ENCODE assay signal across 10 cellular contexts in genomic region chr11:14974021-14974698, GRCh38.
DNase-seq lines count a peak whose midpoint lies in the region; ATAC-seq, FAIRE-seq and TF ChIP-seq lines count a peak whose summit lies in the region.
"Had no signal": no experiment of that assay in that cellular context is flagged by ENCODE, and none has a peak within 500 bp of the region (broad histone marks: within the 10 kb centered on the region; RNA-seq: fewer than 3 reads in every experiment).

No MANE protein-coding gene starts in this region.

- H3K79me2 ChIP-seq in ACC112 (ENCODE audit: control insufficient read depth, insufficient read depth, low read length, unreplicated experiment) = no peaks in the 10 kb centered on the region

- ATAC-seq in HG03354 (IDR thresholded peaks at IDR 0.05; ENCODE audit: poor library complexity, severe bottlenecking, unreplicated experiment) (peak; percentile 5), GM18520 (IDR thresholded peaks at IDR 0.05; ENCODE audit: unreplicated experiment) (no peak)

- H3K4me1 ChIP-seq in ACC112 (ENCODE audit: control insufficient read depth, insufficient read depth, low read length, unreplicated experiment) (peaks cover 4% of the 10 kb centered on the region), muscle layer of duodenum (ENCODE audit: control insufficient read depth in 1 of 2, insufficient read depth in 2 of 2, low read length in 2 of 2) (peaks cover 5 to 26% of the 10 kb centered on the region in 2 donors)

- FAIRE-seq in H54 (lab: Jason Lieb, UNC) = no peak
- FAIRE-seq: G401.6 had no signal

- TF ChIP-seq CTCF in choroid plexus epithelial cell (conservative IDR thresholded peaks at IDR 0.05; ENCODE audit: low read depth, low read length) = no peak

- no peak overlapping the region for H3K27ac ChIP-seq in ACC112 (ENCODE audit: low read depth, low read length)
- H3K27ac ChIP-seq in muscle layer of duodenum (ENCODE audit: low read length) = no peak overlapping the region
- H3K27ac ChIP-seq: uterus had no signal

- no peak for TF ChIP-seq POLR2A in H54 (IDR thresholded peaks at IDR 0.05; ENCODE audit: low read depth, low read length)

- no peaks in the 10 kb centered on the region for H3K36me3 ChIP-seq in ACC112 (ENCODE audit: insufficient read depth, low read length)
- no peaks in the 10 kb centered on the region for H3K36me3 ChIP-seq in muscle layer of duodenum (ENCODE audit: control insufficient read depth in 1 of 2, insufficient read depth in 2 of 2, low read length in 2 of 2)
- H3K36me3 ChIP-seq: uterus had no signal

- H3K4me3 ChIP-seq in ACC112 (ENCODE audit: low read depth, low read length) (peak overlapping the region; percentile 59), choroid plexus epithelial cell (ENCODE audit: low read depth, low read length) (no peak overlapping the region), muscle layer of duodenum (ENCODE audit: low read depth in 1 of 2, low read length in 2 of 2) (peak overlapping the region; percentile 49 to 58)
- H3K4me3 ChIP-seq: uterus had no signal

- no peak overlapping the region for H2AFZ ChIP-seq in ACC112 (ENCODE audit: low read length, unreplicated experiment)

- H3K9me3 ChIP-seq in muscle layer of duodenum (ENCODE audit: control insufficient read depth in 1 of 2, low read length in 2 of 2) = no peaks in the 10 kb centered on the region
- H3K9me3 ChIP-seq: uterus had no signal

- DNase-seq in choroid plexus epithelial cell (ENCODE audit: low read depth) (peak; percentile 11), NCI-H1105 (lab: John Stamatoyannopoulos, UW) (no peak), H54 (ENCODE audit: insufficient read length, low spot score) (no peak), NCI-H2081 treated with DMSO at 0.1 percent for 48 hours (lab: John Stamatoyannopoulos, UW) (no peak)
- DNase-seq: uterus had no signal

- H3K27me3 ChIP-seq in ACC112 (ENCODE audit: insufficient read depth, low read length) = peaks cover 81% of the 10 kb centered on the region
- H3K27me3 ChIP-seq in muscle layer of duodenum (ENCODE audit: low read depth, low read length) = peaks cover 50% of the 10 kb centered on the region
